In genomic region chr12:47651368-47652254, GRCh38 we compare ENCODE assay signal across 8 cellular contexts. TPM values are rescaled to one million over a fixed set of nuclear protein-coding genes. Genes with fewer than 3 reads are reported as not detected.
A peak's percentile ranks its signal among the peaks of the same experiment; 100 is the strongest.
DNase-seq lines count a peak whose midpoint lies in the region; ATAC-seq lines count a peak whose summit lies in the region.

No MANE protein-coding gene starts in this region.

- H3K9me3 ChIP-seq in BLaER1 (no peaks in the 10 kb centered on the region), mesenchymal stem cell (ENCODE audit: control insufficient read depth, low read length) (no peaks in the 10 kb centered on the region)

- H3K4me1 ChIP-seq in BLaER1: peaks cover 12% of the 10 kb centered on the region
- peaks cover 10% of the 10 kb centered on the region for H3K4me1 ChIP-seq in mesenchymal stem cell (ENCODE audit: control insufficient read depth, insufficient read depth, low read depth, low read length)

- H3K9ac ChIP-seq in BLaER1 (no peak overlapping the region), mesenchymal stem cell (ENCODE audit: low read length) (peak overlapping the region; percentile 9)

- H3K27me3 ChIP-seq in BLaER1 (no peaks in the 10 kb centered on the region), mesenchymal stem cell (ENCODE audit: control insufficient read depth in 1 of 2, insufficient read depth in 1 of 2, low read length in 2 of 2) (no peaks in the 10 kb centered on the region)

- H2AK5ac ChIP-seq in mesenchymal stem cell (ENCODE audit: low read length, severe bottlenecking): no peak overlapping the region

- H3K27ac ChIP-seq in BLaER1: no peak overlapping the region
- H3K27ac ChIP-seq in mesenchymal stem cell (ENCODE audit: low read length, poor library complexity, severe bottlenecking): no peak overlapping the region

- peak overlapping the region; percentile 43 for H3K4me2 ChIP-seq in BLaER1
- H3K4me2 ChIP-seq in mesenchymal stem cell (ENCODE audit: low read length, poor library complexity, severe bottlenecking): no peak overlapping the region

- H2BK12ac ChIP-seq in mesenchymal stem cell (ENCODE audit: low read length in 2 of 2): no peak overlapping the region

- H3K79me1 ChIP-seq in mesenchymal stem cell (replicated peaks; ENCODE audit: low read length, poor library complexity, severe bottlenecking): peaks cover 8% of the 10 kb centered on the region

- no peak overlapping the region for H3K14ac ChIP-seq in mesenchymal stem cell (ENCODE audit: low read length in 2 of 2)

- H2BK5ac ChIP-seq in mesenchymal stem cell (ENCODE audit: low read depth, low read length, poor library complexity, severe bottlenecking): no peak overlapping the region

- no peak overlapping the region for H3K4ac ChIP-seq in mesenchymal stem cell (ENCODE audit: low read depth in 1 of 2, low read length in 2 of 2)

- no peak overlapping the region for H4K8ac ChIP-seq in mesenchymal stem cell (ENCODE audit: low read length)

- H3K36me3 ChIP-seq in BLaER1 (peaks cover 8% of the 10 kb centered on the region; the same call in 1 of the 2 replicates), mesenchymal stem cell (ENCODE audit: control insufficient read depth in 1 of 2, insufficient read depth in 2 of 2, low read depth in 1 of 2, low read length in 2 of 2) (peaks cover 4 to 10% of the 10 kb centered on the region in 2 experiments)

- no peak overlapping the region for H2BK15ac ChIP-seq in mesenchymal stem cell (ENCODE audit: low read depth, poor library complexity, severe bottlenecking)

- peak; percentile 76 for ATAC-seq in GM18909 (IDR thresholded peaks at IDR 0.05; ENCODE audit: poor library complexity, unreplicated experiment)
- ATAC-seq in HG03354 (IDR thresholded peaks at IDR 0.05; ENCODE audit: poor library complexity, severe bottlenecking, unreplicated experiment): peak; percentile 84

- H3K23ac ChIP-seq in mesenchymal stem cell (ENCODE audit: low read length in 2 of 2): no peak overlapping the region

- H4K20me1 ChIP-seq in BLaER1: no peaks in the 10 kb centered on the region

- 65% methylated on average over 11 of the region's 12 CpGs for WGBS in mesenchymal stem cell

- no peak overlapping the region for H2BK120ac ChIP-seq in mesenchymal stem cell (ENCODE audit: low read depth, low read length)

- H4K91ac ChIP-seq in mesenchymal stem cell (ENCODE audit: low read length): no peak overlapping the region

- no peak overlapping the region for H2AFZ ChIP-seq in mesenchymal stem cell (ENCODE audit: low read depth, low read length)

- H3K4me3 ChIP-seq in BLaER1: no peak overlapping the region
- H3K4me3 ChIP-seq in mesenchymal stem cell (ENCODE audit: insufficient read depth in 1 of 2, low read depth in 1 of 2, low read length in 2 of 2): no peak overlapping the region

- H3K18ac ChIP-seq in mesenchymal stem cell (ENCODE audit: low read depth in 1 of 2, low read length in 2 of 2): no peak overlapping the region

- peak; percentile 56 to 82 for DNase-seq in NCI-H526 (lab: John Stamatoyannopoulos, UW)
- peak; percentile 31 to 34 for DNase-seq in activated CD4-positive, alpha-beta T cell treated with anti-CD3 and anti-CD28 coated beads, Interleukin-2, amount 50 U/mL, for 4 hours
- peak; percentile 10 for DNase-seq in effector CD4-positive, alpha-beta T cell
- DNase-seq in mesenchymal stem cell: peak; percentile 76
- peak; percentile 2 to 20 for DNase-seq in stimulated activated CD8-positive, alpha-beta memory T cell treated with anti-CD3 and anti-CD28 coated beads, Interleukin-7, amount 100 ng/mL, for 4 hours (ENCODE audit: low read depth in 2 of 2)

RNA-seq across cellular contexts. Expression of gene RPAP3, which starts 54.2 kb away (rescaled TPM):
- 28.1 TPM for polyA plus RNA-seq in mesenchymal stem cell (2013, experiment 1 of 2)
- polyA plus RNA-seq in mesenchymal stem cell (2013, experiment 2 of 2): 30.9 TPM

Comparison
In these comparisons a context has a peak if more than half of its experiments do, and no peak if none do; other contexts are left out.
1. DNase-seq: peak in every context shown above with its lines; median percentile 76 in mesenchymal stem cell; 69 in NCI-H526; 32 in activated CD4-positive, alpha-beta T cell treated with anti-CD3 and anti-CD28 coated beads, Interleukin-2, amount 50 U/mL, for 4 hours; 11 in stimulated activated CD8-positive, alpha-beta memory T cell treated with anti-CD3 and anti-CD28 coated beads, Interleukin-7, amount 100 ng/mL, for 4 hours; 10 in effector CD4-positive, alpha-beta T cell.